Comparison of ENCODE assay signal across 8 cellular contexts in genomic region chr5:172175263-172175719, GRCh38. TPM values are rescaled to one million over a fixed set of nuclear protein-coding genes. Genes with fewer than 3 reads are reported as not detected.
A peak's percentile ranks its signal among the peaks of the same experiment; 100 is the strongest.
DNase-seq lines count a peak whose midpoint lies in the region; ATAC-seq and TF ChIP-seq lines count a peak whose summit lies in the region.

No MANE protein-coding gene starts in this region.

- no peak for TF ChIP-seq CTCF in DOHH2 (IDR thresholded peaks at IDR 0.05; ENCODE audit: low read depth, low read length, poor library complexity, severe bottlenecking)
- no peak for TF ChIP-seq CTCF in activated CD8-positive, alpha-beta T cell treated with anti-CD3 and anti-CD28 coated beads for 36 hours (IDR thresholded peaks at IDR 0.05)

- H3K27ac ChIP-seq in DOHH2 (ENCODE audit: low read depth, low read length) (peak overlapping the region; percentile 81), KOPT-K1 (ENCODE audit: low read depth, low read length, poor library complexity, severe bottlenecking) (peak overlapping the region; percentile 99)

- peak; percentile 56 for ATAC-seq in GM21528 (IDR thresholded peaks at IDR 0.05; ENCODE audit: low FRiP score, unreplicated experiment)
- peak; percentile 69 for ATAC-seq in activated CD8-positive, alpha-beta T cell treated with anti-CD3 and anti-CD28 coated beads for 36 hours

- no peaks in the 10 kb centered on the region for H3K9me3 ChIP-seq in DOHH2 (ENCODE audit: control insufficient read depth, insufficient read depth, low read length)
- no peaks in the 10 kb centered on the region for H3K9me3 ChIP-seq in KOPT-K1 (ENCODE audit: insufficient read depth, low read length, poor library complexity, severe bottlenecking)

- H3K9me3 Mint-ChIP-seq in activated CD8-positive, alpha-beta T cell treated with anti-CD3 and anti-CD28 coated beads for 36 hours, result no peaks in the 10 kb centered on the region

- no peaks in the 10 kb centered on the region for H3K27me3 Mint-ChIP-seq in activated CD8-positive, alpha-beta T cell treated with anti-CD3 and anti-CD28 coated beads for 36 hours

- H3K9me2 ChIP-seq in DOHH2 (replicated peaks; ENCODE audit: control insufficient read depth, low read length), result no peaks in the 10 kb centered on the region

- peaks cover 10% of the 10 kb centered on the region for H3F3A ChIP-seq in DOHH2 (ENCODE audit: control insufficient read depth, insufficient read depth)

- H3K79me2 ChIP-seq in DOHH2 (ENCODE audit: control insufficient read depth, low read length), result peaks cover 80% of the 10 kb centered on the region

- peak overlapping the region; percentile 72 for H3K4me3 ChIP-seq in DOHH2 (ENCODE audit: low read length)

- H3K36me3 ChIP-seq in DOHH2 (ENCODE audit: control insufficient read depth, low read length), result peaks cover 9% of the 10 kb centered on the region
- 0 out of 2 replicates have a peak, but pooled peaks cover 5% of the 10 kb centered on the region for H3K36me3 ChIP-seq in KOPT-K1 (ENCODE audit: insufficient read depth, low read length)

- POLR2A ChIA-PET in activated CD8-positive, alpha-beta T cell treated with anti-CD3 and anti-CD28 coated beads for 36 hours (lab: Charles Lee), result interaction anchor here (0.7 to 7.4 kb wide), 23 partner anchors 11 to 786 kb away, joined by 3 to 124 read pairs (median 4); partner anchors contain the start of gene STK10

- no peaks in the 10 kb centered on the region for H4K20me1 ChIP-seq in DOHH2 (ENCODE audit: control insufficient read depth, insufficient read depth, low read depth, low read length)

- H3K4me1 ChIP-seq in DOHH2 (ENCODE audit: control insufficient read depth, low read length), result peaks cover 63% of the 10 kb centered on the region

- H3K27me3 ChIP-seq in DOHH2 (ENCODE audit: control insufficient read depth, low read length), result no peaks in the 10 kb centered on the region

- H3K27ac Mint-ChIP-seq in activated CD8-positive, alpha-beta T cell treated with anti-CD3 and anti-CD28 coated beads for 36 hours, result peak overlapping the region; percentile 94

- intact Hi-C loops in activated CD8-positive, alpha-beta T cell treated with anti-CD3 and anti-CD28 coated beads for 36 hours (cut with micrococcal nuclease), result loop anchor here (5.0 kb wide), 1 partner anchor 168 kb away; the partner anchor contains the start of gene FBXW11
- intact Hi-C loops in cardiac septum (cut with DNase I), result no loop called here

- H3K4me1 Mint-ChIP-seq in activated CD8-positive, alpha-beta T cell treated with anti-CD3 and anti-CD28 coated beads for 36 hours (ENCODE audit: low read depth), result peaks cover 82% of the 10 kb centered on the region

- peak overlapping the region; percentile 96 for H3K4me2 ChIP-seq in DOHH2 (ENCODE audit: low read length)

- peak overlapping the region; percentile 83 for H3K4me3 Mint-ChIP-seq in activated CD8-positive, alpha-beta T cell treated with anti-CD3 and anti-CD28 coated beads for 36 hours

- DNase-seq in activated CD8-positive, alpha-beta T cell treated with anti-CD3 and anti-CD28 coated beads for 36 hours, result peak; percentile 96
- DNase-seq in cardiac septum (ENCODE audit: low spot score) (peak; percentile 91), DMS153 (lab: John Stamatoyannopoulos, UW) (no peak), cerebellum (ENCODE audit: low spot score) (no peak)
- peak; percentile 78 for DNase-seq in stimulated activated CD8-positive, alpha-beta memory T cell treated with anti-CD3 and anti-CD28 coated beads, Interleukin-12 subunit alpha, Interleukin-12 subunit beta, amount 100 ng/mL, for 1 hour (ENCODE audit: low read depth)

- CTCF ChIA-PET in activated CD8-positive, alpha-beta T cell treated with anti-CD3 and anti-CD28 coated beads for 36 hours (lab: Charles Lee), result interaction anchor here (0.7 to 6.2 kb wide), 8 partner anchors 11 to 178 kb away, joined by 3 to 108 read pairs (median 4); partner anchors contain the start of gene STK10

- peaks cover 64% of the 10 kb centered on the region for H3K36me3 Mint-ChIP-seq in activated CD8-positive, alpha-beta T cell treated with anti-CD3 and anti-CD28 coated beads for 36 hours (ENCODE audit: low read depth)

RNA-seq across cellular contexts. Expression of gene STK10, which starts 12.7 kb away (rescaled TPM):
- total RNA-seq in activated CD8-positive, alpha-beta T cell treated with anti-CD3 and anti-CD28 coated beads for 36 hours, result 100 to 1,000 TPM; 142 to 143 TPM
- total RNA-seq in cardiac septum, result 12.1 TPM
- 19.1 TPM for total RNA-seq in cerebellum

RNA-seq across cellular contexts. Expression of gene EFCAB9, which starts 18.7 kb away (rescaled TPM):
- total RNA-seq in activated CD8-positive, alpha-beta T cell treated with anti-CD3 and anti-CD28 coated beads for 36 hours, result not detected
- total RNA-seq in cardiac septum (not detected), cerebellum (not detected)

Comparison
In these comparisons a context has a peak if more than half of its experiments do, and no peak if none do; other contexts are left out.
1. DNase-seq: peak in activated CD8-positive, alpha-beta T cell treated with anti-CD3 and anti-CD28 coated beads for 36 hours (single experiment), cardiac septum (single experiment) and stimulated activated CD8-positive, alpha-beta memory T cell treated with anti-CD3 and anti-CD28 coated beads, Interleukin-12 subunit alpha, Interleukin-12 subunit beta, amount 100 ng/mL, for 1 hour (single experiment); none in DMS153 (single experiment) and cerebellum (single experiment).